In the genomic region with DNA sequence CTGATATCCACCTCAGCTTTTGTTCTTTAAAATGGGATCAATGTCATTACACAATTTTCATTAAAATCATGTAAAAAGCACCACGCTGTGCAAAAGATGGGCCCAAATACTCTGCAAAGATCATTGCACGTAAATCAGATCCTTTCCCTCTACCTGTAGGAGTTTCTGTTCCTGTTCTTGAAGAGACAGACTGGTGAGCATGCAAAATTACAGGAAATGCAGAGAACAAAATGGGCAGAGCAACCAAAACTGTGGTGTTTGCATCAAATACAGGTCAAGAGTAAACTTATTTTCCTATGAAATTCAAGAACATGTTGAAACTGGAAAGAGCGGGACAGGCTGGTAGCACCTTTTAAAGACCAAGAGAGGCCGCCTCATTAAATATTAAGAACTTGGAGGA, we compare ENCODE assay signal across 11 cellular contexts.
DNase-seq lines count a peak whose midpoint lies in the region; ATAC-seq and TF ChIP-seq lines count a peak whose summit lies in the region.
"Had no signal": no experiment of that assay in that cellular context is flagged by ENCODE, and none has a peak within 500 bp of the region (broad histone marks: within the 10 kb centered on the region; RNA-seq: fewer than 3 reads in every experiment).

No MANE protein-coding gene starts in this region.

- intact Hi-C loops in posterior cingulate gyrus (cut with DNase I), result no loop called here

- TF ChIP-seq CTCF in GM10248 (IDR thresholded peaks at IDR 0.05; ENCODE audit: control extremely low read depth, extremely low read depth, low read depth, missing control alignments), result no peak

- peak; percentile 48 for DNase-seq in GM10248 (ENCODE audit: extremely low spot score)
- no peak for DNase-seq in NCI-H1417 treated with DMSO at 0.1 percent for 48 hours (lab: John Stamatoyannopoulos, UW)
- DNase-seq in DMS79 treated with DMSO at 0.1 percent for 48 hours (lab: John Stamatoyannopoulos, UW), result no peak
- no peak for DNase-seq in posterior cingulate gyrus
- DNase-seq in activated CD4-positive, CD25-positive, alpha-beta regulatory T cell treated with anti-CD3 and anti-CD28 coated beads, Interleukin-2, amount 50 U/mL, for 72 hours, result no peak
- DNase-seq: pancreas; SK-N-SH; stimulated activated CD4-positive, alpha-beta T cell treated with anti-CD3 and anti-CD28 coated beads, Interleukin-4, amount 100 ng/mL, for 24 hours had no signal

- ATAC-seq in GM19324 (IDR thresholded peaks at IDR 0.05; ENCODE audit: low FRiP score, unreplicated experiment) (peak; percentile 98), HG02623 (IDR thresholded peaks at IDR 0.05; ENCODE audit: unreplicated experiment) (peak; percentile 94), HG03354 (IDR thresholded peaks at IDR 0.05; ENCODE audit: poor library complexity, severe bottlenecking, unreplicated experiment) (peak; percentile 94)
- ATAC-seq: pancreas had no signal

- CTCF ChIA-PET in GM10248 (lab: Yijun Ruan, JAX), result no interaction called here

- POLR2A ChIA-PET in GM10248 (lab: Yijun Ruan, JAX), result no interaction called here
